In the genomic region with DNA sequence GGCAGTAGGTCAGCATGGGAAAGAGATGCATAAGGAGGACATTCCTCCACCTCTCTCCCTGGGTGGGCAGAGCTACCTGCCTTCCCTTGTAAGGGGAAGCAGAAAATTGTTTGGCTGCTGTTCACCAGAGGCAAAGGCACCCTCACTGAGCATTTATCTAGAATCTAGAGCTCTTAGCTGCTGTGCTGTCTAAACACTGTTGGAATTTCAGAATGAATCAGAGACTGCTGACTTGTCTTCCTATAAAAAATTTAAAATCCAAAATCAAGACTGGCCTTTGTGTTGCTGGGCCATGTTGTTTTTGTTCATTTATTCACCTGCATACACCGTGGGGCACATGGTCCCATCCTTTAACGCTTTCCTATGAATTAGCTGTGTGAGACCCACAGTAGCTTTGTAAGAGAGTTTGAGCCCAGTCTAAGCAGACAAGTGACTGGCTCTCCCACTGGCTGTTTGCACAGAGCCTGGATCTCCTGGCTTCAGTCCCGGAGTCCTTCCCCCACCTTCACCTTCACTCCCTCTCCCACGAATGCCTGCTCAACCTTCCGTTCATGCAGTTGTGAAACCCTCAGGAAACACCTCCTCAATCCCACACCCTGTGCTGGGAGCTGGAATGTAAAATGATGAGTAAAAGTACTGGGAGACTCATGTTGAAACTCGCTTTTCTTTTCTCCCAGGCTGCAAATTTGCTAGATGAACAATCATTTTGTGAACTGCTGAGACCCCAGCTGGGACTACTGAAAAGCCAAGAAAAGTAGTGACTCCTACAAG, we compare ENCODE assay signal across 14 cellular contexts.
DNase-seq lines count a peak whose midpoint lies in the region; ATAC-seq and TF ChIP-seq lines count a peak whose summit lies in the region.
"Had no signal": no experiment of that assay in that cellular context is flagged by ENCODE, and none has a peak within 500 bp of the region (broad histone marks: within the 10 kb centered on the region; RNA-seq: fewer than 3 reads in every experiment).

No MANE protein-coding gene starts in this region.

- H3K27ac Mint-ChIP-seq in nephron = peak overlapping the region; percentile 3 to 65 (median 14)

- H3K36me3 Mint-ChIP-seq in nephron (ENCODE audit: low read depth) = no peaks in the 10 kb centered on the region
- H3K36me3 Mint-ChIP-seq: CD14-positive monocyte had no signal

- ATAC-seq in HG03139 (IDR thresholded peaks at IDR 0.05; ENCODE audit: unreplicated experiment) = no peak
- no peak for ATAC-seq in GM18502 (IDR thresholded peaks at IDR 0.05; ENCODE audit: poor library complexity, unreplicated experiment)
- ATAC-seq in psoas muscle = no peak
- ATAC-seq: activated CD4-positive, CD25-positive, alpha-beta regulatory T cell treated with anti-CD3 and anti-CD28 coated beads, Interleukin-2, amount 50 U/mL, for 24 hours had no signal

- H3K9me3 Mint-ChIP-seq in nephron = peaks cover 4% of the 10 kb centered on the region

- H3K4me1 Mint-ChIP-seq in nephron = peaks cover 16% of the 10 kb centered on the region

- 37 to 49% (median 41%) methylated on average over 6 of the region's 6 CpGs for WGBS in psoas muscle, 3 donors

- H3K4me3 ChIP-seq in H7 (ENCODE audit: insufficient read depth, low read depth, low read length) (no peak overlapping the region), psoas muscle (no peak overlapping the region)
- H3K4me3 ChIP-seq: uterus had no signal

- H3K27me3 ChIP-seq in H7 (ENCODE audit: control insufficient read depth, insufficient read depth, low read length) (no peaks in the 10 kb centered on the region), psoas muscle (ENCODE audit: insufficient read depth in 3 of 3, low read length in 2 of 3) (no peaks in the 10 kb centered on the region)
- H3K27me3 ChIP-seq: uterus had no signal

- peak; percentile 39 for DNase-seq in AG08396 (ENCODE audit: low spot score)
- DNase-seq in M059J (ENCODE audit: low read depth) = peak; percentile 19
- DNase-seq in dedifferentiated amniotic fluid mesenchymal stem cell (ENCODE audit: extremely low spot score) = peak; percentile 36
- no peak for DNase-seq in H7
- DNase-seq in psoas muscle = no peak
- DNase-seq: NCI-H2029 treated with DMSO at 0.1 percent for 48 hours, Right ventricle myocardium superior, uterus had no signal

- peaks cover 20% of the 10 kb centered on the region for H3K27me3 Mint-ChIP-seq in nephron (ENCODE audit: low read depth)

- intact Hi-C loops in psoas muscle (cut with DNase I) = no loop called here

- no peaks in the 10 kb centered on the region for H3K4me1 ChIP-seq in psoas muscle
- H3K4me1 ChIP-seq: parathyroid adenoma, uterus had no signal

- H3K9me3 ChIP-seq in psoas muscle = no peaks in the 10 kb centered on the region
- H3K9me3 ChIP-seq: uterus had no signal

- TF ChIP-seq CTCF in nephron (IDR thresholded peaks at IDR 0.05; ENCODE audit: unreplicated experiment in 3 of 3) (no peak), psoas muscle (IDR thresholded peaks at IDR 0.05) (no peak)

- no peak overlapping the region for H3K4me3 Mint-ChIP-seq in nephron
- H3K4me3 Mint-ChIP-seq: CD14-positive monocyte had no signal

- H3K27ac ChIP-seq in psoas muscle = no peak overlapping the region
- H3K27ac ChIP-seq: parathyroid adenoma, uterus had no signal

- H3K36me3 ChIP-seq in H7 (replicated peaks; ENCODE audit: control insufficient read depth, insufficient read depth, low read length) (no peaks in the 10 kb centered on the region), psoas muscle (ENCODE audit: insufficient read depth in 1 of 2, low read depth in 1 of 2) (no peaks in the 10 kb centered on the region)
- H3K36me3 ChIP-seq: uterus had no signal

Comparison
In these comparisons a context has a peak if more than half of its experiments do, and no peak if none do; other contexts are left out.
1. DNase-seq: peak in AG08396 (single experiment), M059J (single experiment) and dedifferentiated amniotic fluid mesenchymal stem cell (single experiment); none in H7 (single experiment) and psoas muscle (0 of 2).